8 cellular contexts compared by ENCODE assay signal in genomic region chr9:128370367-128370751, GRCh38. TPM values are rescaled to one million over a fixed set of nuclear protein-coding genes. Genes with fewer than 3 reads are reported as not detected.
DNase-seq lines count a peak whose midpoint lies in the region; ATAC-seq and TF ChIP-seq lines count a peak whose summit lies in the region.

No MANE protein-coding gene starts in this region.

- ATAC-seq in activated T-cell treated with anti-CD3 and anti-CD28 coated beads, Interleukin-2, amount 50 U/mL, for 72 hours (replicated peaks in 1 of 2), result no peak
- ATAC-seq in right lobe of liver, result no peak
- ATAC-seq in upper lobe of left lung (ENCODE audit: low FRiP score in 2 of 2), result no peak
- no peak for ATAC-seq in GM21447 (IDR thresholded peaks at IDR 0.05; ENCODE audit: unreplicated experiment)
- no peak for ATAC-seq in GM21515 (IDR thresholded peaks at IDR 0.05; ENCODE audit: unreplicated experiment)

- intact Hi-C loops in right lobe of liver (cut with DNase I), result no loop called here

- peak overlapping the region; percentile 99 for H3K27ac ChIP-seq in angular gyrus (ENCODE audit: low read depth, low read length)
- peak overlapping the region; percentile 43 to 89 (median 80) for H3K27ac ChIP-seq in right lobe of liver
- peak overlapping the region; percentile 87 to 94 (median 90) for H3K27ac ChIP-seq in upper lobe of left lung

- H3K9me3 Mint-ChIP-seq in activated T-cell treated with anti-CD3 and anti-CD28 coated beads, Interleukin-2, amount 50 U/mL, for 72 hours, result no peaks in the 10 kb centered on the region

- TF ChIP-seq CTCF in right lobe of liver (IDR thresholded peaks at IDR 0.05) (no peak), upper lobe of left lung (IDR thresholded peaks at IDR 0.05) (no peak)

- H3K9me3 ChIP-seq in right lobe of liver (no peaks in the 10 kb centered on the region), upper lobe of left lung (no peaks in the 10 kb centered on the region)

- peak overlapping the region; percentile 67 for H3K27ac Mint-ChIP-seq in activated T-cell treated with anti-CD3 and anti-CD28 coated beads, Interleukin-2, amount 50 U/mL, for 72 hours

- H3K27me3 Mint-ChIP-seq in activated T-cell treated with anti-CD3 and anti-CD28 coated beads, Interleukin-2, amount 50 U/mL, for 72 hours (ENCODE audit: low read depth), result no peaks in the 10 kb centered on the region

- no peak for TF ChIP-seq EP300 in upper lobe of left lung (IDR thresholded peaks at IDR 0.05)

- H3K4me1 ChIP-seq in right lobe of liver (peaks cover 0 to 13% (median 3%) of the 10 kb centered on the region in 4 donors), upper lobe of left lung (peaks cover 17 to 24% (median 19%) of the 10 kb centered on the region in 4 donors)

- no peak for DNase-seq in activated T-cell treated with anti-CD3 and anti-CD28 coated beads, Interleukin-2, amount 50 U/mL, for 72 hours
- no peak for DNase-seq in activated T-cell treated with anti-CD3 and anti-CD28 coated beads, Interleukin-2, amount 50 U/mL, for 48 hours
- DNase-seq in right lobe of liver (no peak), upper lobe of left lung (no peak), SW 1271 (lab: John Stamatoyannopoulos, UW) (no peak)

- H3K27me3 ChIP-seq in right lobe of liver, result no peaks in the 10 kb centered on the region
- H3K27me3 ChIP-seq in upper lobe of left lung, result no peaks in the 10 kb centered on the region

- H3K36me3 Mint-ChIP-seq in activated T-cell treated with anti-CD3 and anti-CD28 coated beads, Interleukin-2, amount 50 U/mL, for 72 hours (ENCODE audit: insufficient read depth in 2 of 2), result peaks cover 5 to 7% of the 10 kb centered on the region in 2 donors

- peak overlapping the region; percentile 92 to 94 for H3K4me3 Mint-ChIP-seq in activated T-cell treated with anti-CD3 and anti-CD28 coated beads, Interleukin-2, amount 50 U/mL, for 72 hours

- TF ChIP-seq POLR2A in right lobe of liver (IDR thresholded peaks at IDR 0.05) (no peak), upper lobe of left lung (IDR thresholded peaks at IDR 0.05) (no peak)

- peak overlapping the region; percentile 91 to 100 (median 99) for H3K4me3 ChIP-seq in right lobe of liver
- peak overlapping the region in 3 of 4 donors; percentile 70 to 87 (median 74) for H3K4me3 ChIP-seq in upper lobe of left lung

- peaks cover 30% of the 10 kb centered on the region for H3K4me1 Mint-ChIP-seq in activated T-cell treated with anti-CD3 and anti-CD28 coated beads, Interleukin-2, amount 50 U/mL, for 72 hours (ENCODE audit: low read depth)

- H3K36me3 ChIP-seq in right lobe of liver, result no peaks in the 10 kb centered on the region
- peaks cover 0 to 5% (median 0%) of the 10 kb centered on the region in 4 donors for H3K36me3 ChIP-seq in upper lobe of left lung

RNA-seq across cellular contexts. Expression of gene URM1, which starts 0.8 kb away (rescaled TPM):
- 10 to 100 TPM; 62.8 to 69.3 TPM for total RNA-seq in activated T-cell treated with anti-CD3 and anti-CD28 coated beads, Interleukin-2, amount 50 U/mL, for 72 hours
- total RNA-seq in right lobe of liver (10 to 100 TPM; 16.6 to 25.9 (median 22.2) TPM), upper lobe of left lung (10 to 100 TPM; 11.1 to 57.9 (median 28.7) TPM)

RNA-seq across cellular contexts. Expression of gene SLC27A4, which starts 30.0 kb away (rescaled TPM):
- 10 to 100 TPM; 10.2 to 10.8 TPM for total RNA-seq in activated T-cell treated with anti-CD3 and anti-CD28 coated beads, Interleukin-2, amount 50 U/mL, for 72 hours
- total RNA-seq in right lobe of liver (10 to 100 TPM; 15.8 to 97.3 (median 24.1) TPM), upper lobe of left lung (10 to 100 TPM; 17.8 to 30.1 (median 19.5) TPM)

RNA-seq across cellular contexts. Expression of gene COQ4, which starts 47.7 kb away (rescaled TPM):
- 10 to 100 TPM; 29.4 to 35.8 TPM for total RNA-seq in activated T-cell treated with anti-CD3 and anti-CD28 coated beads, Interleukin-2, amount 50 U/mL, for 72 hours
- total RNA-seq in right lobe of liver, result 10 to 100 TPM; 22.3 to 67.5 (median 30.3) TPM
- 10 to 100 TPM; 36.1 to 83.8 (median 55.2) TPM for total RNA-seq in upper lobe of left lung

RNA-seq across cellular contexts. Expression of gene TRUB2, which starts 48.1 kb away (rescaled TPM):
- 10 to 100 TPM; 17.6 to 24.4 TPM for total RNA-seq in activated T-cell treated with anti-CD3 and anti-CD28 coated beads, Interleukin-2, amount 50 U/mL, for 72 hours
- total RNA-seq in right lobe of liver (10 to 100 TPM; 16.7 to 35.5 (median 24.5) TPM), upper lobe of left lung (10 to 100 TPM in 3 of 6 donors, 1 to 10 TPM in 3; 6.9 to 24.1 (median 9.7) TPM)

RNA-seq across cellular contexts. Expression of gene CERCAM, which starts 50.3 kb away (rescaled TPM):
- total RNA-seq in activated T-cell treated with anti-CD3 and anti-CD28 coated beads, Interleukin-2, amount 50 U/mL, for 72 hours, result 1 to 10 TPM; 2.7 to 5.9 TPM
- 1 to 10 TPM; 1.3 to 3.1 (median 2.2) TPM for total RNA-seq in right lobe of liver
- 10 to 100 TPM in 5 of 6 donors, 1 to 10 TPM in 1; 9.2 to 47.1 (median 15.4) TPM for total RNA-seq in upper lobe of left lung
